24 cellular contexts compared by ENCODE assay signal in genomic region chr20:59972037-59972801, GRCh38. TPM values are rescaled to one million over a fixed set of nuclear protein-coding genes. Genes with fewer than 3 reads are reported as not detected.
DNase-seq lines count a peak whose midpoint lies in the region; ATAC-seq and TF ChIP-seq lines count a peak whose summit lies in the region.
"Had no signal": no experiment of that assay in that cellular context is flagged by ENCODE, and none has a peak within 500 bp of the region (broad histone marks: within the 10 kb centered on the region; RNA-seq: fewer than 3 reads in every experiment).

No MANE protein-coding gene starts in this region.

- 52% methylated on average over 12 of the region's 12 CpGs for WGBS in prostate gland

- H3K4me3 ChIP-seq in RWPE2 (ENCODE audit: severe bottlenecking) (no peak overlapping the region), prostate gland (no peak overlapping the region)
- H3K4me3 ChIP-seq: coronary artery, HAP-1, spleen had no signal

- TF ChIP-seq CTCF in RWPE2 (IDR thresholded peaks at IDR 0.05; ENCODE audit: poor library complexity, severe bottlenecking) (no peak), foreskin keratinocyte (conservative IDR thresholded peaks at IDR 0.05) (no peak), prostate gland (IDR thresholded peaks at IDR 0.05) (no peak)

- H3K4me1 ChIP-seq in RWPE2 (ENCODE audit: insufficient read depth, poor library complexity, severe bottlenecking) (peaks cover 37% of the 10 kb centered on the region), foreskin keratinocyte (peaks cover 28% of the 10 kb centered on the region), prostate gland (replicated peaks) (peaks cover 4% of the 10 kb centered on the region)
- H3K4me1 ChIP-seq: HAP-1, spleen had no signal

- ATAC-seq in RWPE2 (ENCODE audit: low read depth) (peak; percentile 90), foreskin keratinocyte (peak; percentile 96), HG02973 (IDR thresholded peaks at IDR 0.05; ENCODE audit: unreplicated experiment) (no peak)
- ATAC-seq: left ventricle myocardium superior, Right ventricle myocardium inferior had no signal

- no peaks in the 10 kb centered on the region for H3K27me3 ChIP-seq in RWPE2 (ENCODE audit: insufficient read depth, poor library complexity, severe bottlenecking)
- no peaks in the 10 kb centered on the region for H3K27me3 ChIP-seq in foreskin keratinocyte
- H3K27me3 ChIP-seq in prostate gland (replicated peaks; ENCODE audit: insufficient read depth), result no peaks in the 10 kb centered on the region
- H3K27me3 ChIP-seq: spleen had no signal

- DNase-seq in HPDE6-E6E7 (ENCODE audit: extremely low spot score), result peak; percentile 93
- no peak for DNase-seq in RWPE2 (ENCODE audit: low spot score)
- DNase-seq in foreskin keratinocyte, result peak; percentile 99
- peak; percentile 76 for DNase-seq in prostate gland (ENCODE audit: low spot score)
- DNase-seq in NCI-H1930 (lab: John Stamatoyannopoulos, UW), result no peak
- DNase-seq in KG1 (lab: John Stamatoyannopoulos, UW), result no peak
- DNase-seq in NCI-H187 (lab: John Stamatoyannopoulos, UW), result no peak
- DNase-seq: activated CD4-positive, alpha-beta memory T cell treated with anti-CD3 and anti-CD28 coated beads for 36 hours; activated CD4-positive, CD25-positive, alpha-beta regulatory T cell; activated gamma-delta T cell treated with Interleukin-2 at 50 U/mL for 16 hours; activated T-cell treated with anti-CD3 and anti-CD28 coated beads for 4 hours; DMS153; GDM1; left ventricle myocardium superior; NCI-H1105; NCI-H2081 treated with DMSO at 0.1 percent for 48 hours; NCI-H524 treated with DMSO at 0.1 percent for 48 hours; spleen; stimulated activated CD4-positive, alpha-beta T cell treated with anti-CD3 and anti-CD28 coated beads, Interleukin-4, amount 100 ng/mL, for 1 hour; stimulated activated naive CD4-positive, alpha-beta T cell had no signal

- intact Hi-C loops in prostate gland (cut with DNase I), result no loop called here

- no peak for TF ChIP-seq POLR2A in prostate gland (IDR thresholded peaks at IDR 0.05)

- H3K9me3 ChIP-seq in RWPE2 (ENCODE audit: severe bottlenecking), result no peaks in the 10 kb centered on the region
- no peaks in the 10 kb centered on the region for H3K9me3 ChIP-seq in prostate gland
- H3K9me3 ChIP-seq: HAP-1, spleen had no signal

- H3K36me3 ChIP-seq in RWPE2 (ENCODE audit: low read depth) (no peaks in the 10 kb centered on the region; the same call in 1 of the 2 replicates), prostate gland (no peaks in the 10 kb centered on the region)
- H3K36me3 ChIP-seq: HAP-1, spleen had no signal

- H3K27ac ChIP-seq in RWPE2 (ENCODE audit: poor library complexity, severe bottlenecking), result peak overlapping the region; percentile 90
- H3K27ac ChIP-seq in foreskin keratinocyte, result peak overlapping the region; percentile 61
- peak overlapping the region; percentile 39 to 45 for H3K27ac ChIP-seq in prostate gland
- H3K27ac ChIP-seq: coronary artery had no signal

RNA-seq across cellular contexts. Expression of gene CDH26, which starts 14.0 kb away (rescaled TPM):
- total RNA-seq in foreskin keratinocyte (1.1 and 1.2 TPM in 2 replicates), prostate gland (10 to 100 TPM; 11.0 to 30.6 TPM)
- polyA plus RNA-seq in foreskin keratinocyte, result 0.74 and 0.99 TPM in 2 replicates

RNA-seq across cellular contexts. Expression of gene FAM217B, which starts 32.0 kb away (rescaled TPM):
- total RNA-seq in foreskin keratinocyte, result 13.7 and 14.7 TPM in 2 replicates
- 4.1 and 5.5 TPM in 2 replicates for polyA plus RNA-seq in foreskin keratinocyte
- total RNA-seq in prostate gland, result 10 to 100 TPM; 13.7 to 18.2 TPM

RNA-seq across cellular contexts. Expression of gene PPP1R3D, which starts 32.1 kb away (rescaled TPM):
- total RNA-seq in foreskin keratinocyte (7.6 and 7.8 TPM in 2 replicates), prostate gland (10 to 100 TPM; 16.0 to 16.6 TPM)
- 2.7 and 4.1 TPM in 2 replicates for polyA plus RNA-seq in foreskin keratinocyte

RNA-seq across cellular contexts. Expression of gene SYCP2, which starts 38.8 kb away (rescaled TPM):
- 0.28 and 0.34 TPM in 2 replicates for total RNA-seq in foreskin keratinocyte
- 0.04 and 0.21 TPM in 2 replicates for polyA plus RNA-seq in foreskin keratinocyte
- 10 to 100 TPM in 1 of 2 donors, 1 to 10 TPM in 1; 4.8 to 10.6 TPM for total RNA-seq in prostate gland

Comparison
In these comparisons a context has a peak if more than half of its experiments do, and no peak if none do; other contexts are left out.
1. DNase-seq: peak in HPDE6-E6E7 (single experiment), foreskin keratinocyte (2 of 2) and prostate gland (single experiment); none in RWPE2 (single experiment), NCI-H1930 (0 of 2), KG1 (single experiment) and NCI-H187 (0 of 2).
2. Peak in every context shown above with its lines, with median percentiles within 50 percentile points of each other: H3K27ac ChIP-seq.